1 cellular context compared by ENCODE assay signal in genomic region chr1:200866521-200866920, GRCh38.
TF ChIP-seq lines count a peak whose summit lies in the region.

No MANE protein-coding gene starts in this region.

TF ChIP-seq in A549, 52 proteins besides CTCF, POLR2A, EP300 and RAD21 (continued from another document):
- no peak for TF ChIP-seq REST (IDR thresholded peaks at IDR 0.05)
- TF ChIP-seq CHD2 (IDR thresholded peaks at IDR 0.05; ENCODE audit: low read length, partially characterized antibody) = no peak
- no peak for TF ChIP-seq PHF8 (IDR thresholded peaks at IDR 0.05; ENCODE audit: borderline replicate concordance, low read depth)
- TF ChIP-seq E2F6 (IDR thresholded peaks at IDR 0.05; ENCODE audit: borderline replicate concordance, low read depth) = no peak
- no peak for TF ChIP-seq JUN (IDR thresholded peaks at IDR 0.05)
- TF ChIP-seq, protein P1, sequence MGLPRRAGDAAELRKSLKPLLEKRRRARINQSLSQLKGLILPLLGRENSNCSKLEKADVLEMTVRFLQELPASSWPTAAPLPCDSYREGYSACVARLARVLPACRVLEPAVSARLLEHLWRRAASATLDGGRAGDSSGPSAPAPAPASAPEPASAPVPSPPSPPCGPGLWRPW (IDR thresholded peaks at IDR 0.05) = no peak
- TF ChIP-seq, protein P2, sequence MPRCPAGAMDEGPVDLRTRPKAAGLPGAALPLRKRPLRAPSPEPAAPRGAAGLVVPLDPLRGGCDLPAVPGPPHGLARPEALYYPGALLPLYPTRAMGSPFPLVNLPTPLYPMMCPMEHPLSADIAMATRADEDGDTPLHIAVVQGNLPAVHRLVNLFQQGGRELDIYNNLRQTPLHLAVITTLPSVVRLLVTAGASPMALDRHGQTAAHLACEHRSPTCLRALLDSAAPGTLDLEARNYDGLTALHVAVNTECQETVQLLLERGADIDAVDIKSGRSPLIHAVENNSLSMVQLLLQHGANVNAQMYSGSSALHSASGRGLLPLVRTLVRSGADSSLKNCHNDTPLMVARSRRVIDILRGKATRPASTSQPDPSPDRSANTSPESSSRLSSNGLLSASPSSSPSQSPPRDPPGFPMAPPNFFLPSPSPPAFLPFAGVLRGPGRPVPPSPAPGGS (IDR thresholded peaks at IDR 0.05) = no peak
- TF ChIP-seq TP53 (CRISPR knock-in tag; IDR thresholded peaks at IDR 0.05) = no peak
- no peak for TF ChIP-seq HEYL (CRISPR knock-in tag; IDR thresholded peaks at IDR 0.05)
- TF ChIP-seq HOXA7 (CRISPR knock-in tag; IDR thresholded peaks at IDR 0.05) = no peak
